ENCODE assay signal across 26 cellular contexts in genomic region chr20:19120569-19120968, GRCh38.
A peak's percentile ranks its signal among the peaks of the same experiment; 100 is the strongest.
DNase-seq lines count a peak whose midpoint lies in the region; ATAC-seq and TF ChIP-seq lines count a peak whose summit lies in the region.
"Had no signal": no experiment of that assay in that cellular context is flagged by ENCODE, and none has a peak within 500 bp of the region (broad histone marks: within the 10 kb centered on the region; RNA-seq: fewer than 3 reads in every experiment).

No MANE protein-coding gene starts in this region.

- CTCF ChIA-PET in HEK293 (lab: Yijun Ruan, JAX): no interaction called here

- no peak overlapping the region for H3K27ac Mint-ChIP-seq in endothelial cell (ENCODE audit: unreplicated experiment)
- H3K27ac Mint-ChIP-seq: CD8-positive, alpha-beta T cell; IgD-negative memory B cell; T-cell had no signal

- no peak for TF ChIP-seq CTCF in HEK293 (tag by site-specific recombination; IDR thresholded peaks at IDR 0.05)
- no peak for TF ChIP-seq CTCF in endothelial cell (IDR thresholded peaks at IDR 0.05; ENCODE audit: unreplicated experiment)
- no peak for TF ChIP-seq CTCF in mucosa of descending colon (IDR thresholded peaks at IDR 0.05)

- H3K9me3 Mint-ChIP-seq in endothelial cell (ENCODE audit: unreplicated experiment): no peaks in the 10 kb centered on the region
- H3K9me3 Mint-ChIP-seq: CD8-positive, alpha-beta T cell; T-cell had no signal

- H3K4me1 Mint-ChIP-seq in endothelial cell (ENCODE audit: unreplicated experiment): no peaks in the 10 kb centered on the region
- H3K4me1 Mint-ChIP-seq: T-cell had no signal

- intact Hi-C loops in mucosa of descending colon (cut with DNase I, micrococcal nuclease): no loop called here

- H3K9me3 ChIP-seq in HEK293 (ENCODE audit: control insufficient read depth, insufficient read depth, low read depth, low read length) (no peaks in the 10 kb centered on the region), mucosa of descending colon (no peaks in the 10 kb centered on the region)
- H3K9me3 ChIP-seq: A549, Caco-2 had no signal

- DNase-seq in endothelial cell (ENCODE audit: low spot score) (no peak), mucosa of descending colon (no peak), ureter (ENCODE audit: low spot score) (peak; percentile 52), NOMO-1 treated with DMSO at 0.1 percent for 48 hours (lab: John Stamatoyannopoulos, UW; ENCODE audit: unreplicated experiment) (no peak), SIG-M5 treated with dmso at 0.1 percent for 504 hours (lab: John Stamatoyannopoulos, UW; ENCODE audit: unreplicated experiment) (no peak)
- DNase-seq: Caco-2; CD8-positive, alpha-beta T cell; GF-D8; H7; NCI-H1048; NCI-H1436; NCI-H187; NCI-H446 treated with DMSO at 0.1 percent for 48 hours; NCI-H526; NCI-H82; NK-92 treated with Interleukin-12 subunit alpha and Interleukin-12 subunit beta, amount 100 ng/mL, for 24 hours; Right ventricle myocardium superior; RPMI8226; T-cell had no signal

- H3K4me1 ChIP-seq in HEK293 (ENCODE audit: control insufficient read depth, insufficient read depth, low read length) (no peaks in the 10 kb centered on the region), mucosa of descending colon (ENCODE audit: low read depth) (peaks cover 15% of the 10 kb centered on the region)
- H3K4me1 ChIP-seq: A549, Caco-2 had no signal

- H3K36me3 ChIP-seq in HEK293 (ENCODE audit: control insufficient read depth in 2 of 2, insufficient read depth in 1 of 2, low read length in 2 of 2) (no peaks in the 10 kb centered on the region), mucosa of descending colon (ENCODE audit: low read depth) (no peaks in the 10 kb centered on the region)

- peak overlapping the region; percentile 9 for H3K4me3 Mint-ChIP-seq in endothelial cell (ENCODE audit: unreplicated experiment)
- H3K4me3 Mint-ChIP-seq: CD8-positive, alpha-beta T cell; T-cell had no signal

- no peak overlapping the region for H3K27ac ChIP-seq in HEK293 (ENCODE audit: extremely low read depth, low read depth, low read length)
- H3K27ac ChIP-seq: A549, C4-2B, KMS-11 had no signal

- no peaks in the 10 kb centered on the region for H3K36me3 Mint-ChIP-seq in endothelial cell (ENCODE audit: low read depth, unreplicated experiment)
- H3K36me3 Mint-ChIP-seq: CD8-positive, alpha-beta T cell; IgD-negative memory B cell; T-cell had no signal

- peak; percentile 29 for ATAC-seq in mucosa of descending colon
- no peak for ATAC-seq in HG02763 (IDR thresholded peaks at IDR 0.05; ENCODE audit: unreplicated experiment)
- ATAC-seq in GM19397 (IDR thresholded peaks at IDR 0.05; ENCODE audit: unreplicated experiment): no peak
- ATAC-seq: A549; CD8-positive, alpha-beta T cell; T-cell had no signal

- no peaks in the 10 kb centered on the region for H3K27me3 Mint-ChIP-seq in endothelial cell (ENCODE audit: unreplicated experiment)
- H3K27me3 Mint-ChIP-seq: IgD-negative memory B cell, T-cell had no signal

- POLR2A ChIA-PET in HEK293 (lab: Yijun Ruan, JAX): no interaction called here

- H3K4me3 ChIP-seq in HEK293 (ENCODE audit: low read depth, low read length) (no peak overlapping the region), mucosa of descending colon (no peak overlapping the region)
- H3K4me3 ChIP-seq: A549 had no signal

TF ChIP-seq in HEK293, 187 proteins besides CTCF, POLR2A, EP300 and RAD21:
- TF ChIP-seq ZNF830 (tag by site-specific recombination; IDR thresholded peaks at IDR 0.05; ENCODE audit: low read depth) (no peak), FEZF1 (tag by site-specific recombination; IDR thresholded peaks at IDR 0.05) (peak; percentile 20; the same call in 1 of the 2 replicates)
